11 cellular contexts compared by ENCODE assay signal in the genomic region with DNA sequence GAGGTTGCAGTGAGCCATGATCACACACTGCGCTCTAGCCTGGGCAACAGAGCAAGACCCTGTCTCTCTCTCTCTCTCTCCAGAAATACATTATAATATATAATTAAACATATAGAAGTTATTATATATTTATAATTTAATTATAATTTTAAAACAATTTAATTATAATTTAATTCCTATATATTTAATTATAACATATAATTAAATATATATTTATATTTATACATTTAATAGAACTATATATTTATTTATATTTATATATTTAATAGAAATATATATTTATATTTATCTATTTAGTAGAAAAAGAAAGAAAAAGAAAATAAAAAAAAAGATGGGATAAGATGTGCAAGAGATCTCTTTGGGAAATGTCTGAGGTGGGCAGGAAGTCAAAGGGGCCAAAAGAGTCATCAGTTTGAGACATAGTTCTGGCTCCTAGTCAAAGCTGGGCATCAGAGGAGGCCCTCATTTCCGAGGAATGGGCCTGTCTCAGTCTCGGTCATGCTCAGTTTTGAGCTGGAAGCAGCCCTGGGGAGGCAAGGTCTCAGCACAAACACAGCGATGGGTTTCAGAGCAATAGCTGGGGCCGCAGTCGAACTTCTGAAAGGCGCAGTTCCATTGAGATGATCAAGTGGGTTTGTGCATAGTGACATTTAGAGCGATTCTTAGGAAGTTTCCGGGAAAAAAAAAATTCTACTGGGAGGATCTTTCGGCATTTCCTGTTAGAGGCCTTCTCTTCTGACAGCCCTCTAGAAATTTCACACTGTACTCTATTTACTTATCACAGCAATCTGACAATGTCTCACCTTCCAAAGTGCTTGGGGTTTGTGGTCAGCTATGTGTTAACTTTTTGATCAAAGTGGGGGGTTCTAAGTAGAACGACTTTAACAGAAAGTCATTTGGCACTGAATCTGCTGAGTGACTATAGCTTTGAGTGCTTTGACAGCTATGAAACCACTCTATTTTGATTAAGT. TPM values are rescaled to one million over a fixed set of nuclear protein-coding genes. Genes with fewer than 3 reads are reported as not detected.
DNase-seq lines count a peak whose midpoint lies in the region; ATAC-seq and TF ChIP-seq lines count a peak whose summit lies in the region.
"Had no signal": no experiment of that assay in that cellular context is flagged by ENCODE, and none has a peak within 500 bp of the region (broad histone marks: within the 10 kb centered on the region; RNA-seq: fewer than 3 reads in every experiment).

No MANE protein-coding gene starts in this region.

- no peaks in the 10 kb centered on the region for H3F3A ChIP-seq in SK-N-SH (replicated peaks; ENCODE audit: insufficient read depth)

- no peaks in the 10 kb centered on the region for H4K20me1 ChIP-seq in SK-N-SH (ENCODE audit: insufficient read depth)

- H3K4me3 ChIP-seq in SJCRH30 (no peak overlapping the region), SK-N-SH (ENCODE audit: low read depth in 2 of 2, low read length in 1 of 2) (no peak overlapping the region)

- H3K4me3 Mint-ChIP-seq in WTC11, result no peak overlapping the region
- peak overlapping the region; percentile 54 for H3K4me3 Mint-ChIP-seq in activated naive CD8-positive, alpha-beta T cell treated with anti-CD3 and anti-CD28 coated beads, Interleukin-2, amount 50 U/mL, for 24 hours

- H2AFZ ChIP-seq in SK-N-SH (ENCODE audit: low read depth), result no peak overlapping the region

- 21% methylated on average over 11 of the region's 11 CpGs for WGBS in SK-N-SH (ENCODE audit: low lambda C conversion rate)

- peaks cover 14% of the 10 kb centered on the region; the same call in 1 of the 2 replicates for H3K27me3 Mint-ChIP-seq in WTC11 (ENCODE audit: low read depth)
- H3K27me3 Mint-ChIP-seq in activated naive CD8-positive, alpha-beta T cell treated with anti-CD3 and anti-CD28 coated beads, Interleukin-2, amount 50 U/mL, for 24 hours, result no peaks in the 10 kb centered on the region

- DNase-seq in activated gamma-delta T cell treated with Interleukin-2 at 50 U/mL for 16 hours (peak; percentile 52), activated gamma-delta T cell (lab: John Stamatoyannopoulos, UW) (no peak), WTC11 (ENCODE audit: low spot score) (no peak), SJCRH30 (no peak), SK-N-SH (no peak), HUDEP-2 (lab: John Stamatoyannopoulos, UW; ENCODE audit: unreplicated experiment in 76 of 76) (no peak)
- DNase-seq in activated naive CD8-positive, alpha-beta T cell treated with anti-CD3 and anti-CD28 coated beads, Interleukin-2, amount 50 U/mL, for 24 hours, result peak; percentile 48
- peak; percentile 34 to 54 for DNase-seq in stimulated activated CD8-positive, alpha-beta memory T cell treated with anti-CD3 and anti-CD28 coated beads, Interleukin-7, amount 100 ng/mL, for 4 hours (ENCODE audit: low read depth in 2 of 2)
- DNase-seq: mammary epithelial cell, NCI-H1694 had no signal

- H3K4me1 Mint-ChIP-seq in WTC11, result peaks cover 18% of the 10 kb centered on the region
- H3K4me1 Mint-ChIP-seq in activated naive CD8-positive, alpha-beta T cell treated with anti-CD3 and anti-CD28 coated beads, Interleukin-2, amount 50 U/mL, for 24 hours, result peaks cover 36% of the 10 kb centered on the region

- no peak overlapping the region for H3K4me2 ChIP-seq in SK-N-SH

- no peak overlapping the region for H3K9ac ChIP-seq in SK-N-SH

- no peaks in the 10 kb centered on the region for H3K9me3 Mint-ChIP-seq in WTC11
- H3K9me3 Mint-ChIP-seq in activated naive CD8-positive, alpha-beta T cell treated with anti-CD3 and anti-CD28 coated beads, Interleukin-2, amount 50 U/mL, for 24 hours, result no peaks in the 10 kb centered on the region

- TF ChIP-seq RAD21 in SK-N-SH (IDR thresholded peaks at IDR 0.05; ENCODE audit: low read length), result no peak

- no peaks in the 10 kb centered on the region for H3K9me2 ChIP-seq in SK-N-SH

- no peak for ATAC-seq in WTC11
- ATAC-seq in activated naive CD8-positive, alpha-beta T cell treated with anti-CD3 and anti-CD28 coated beads, Interleukin-2, amount 50 U/mL, for 24 hours, result peak; percentile 87

- no peaks in the 10 kb centered on the region for H3K36me3 Mint-ChIP-seq in WTC11
- H3K36me3 Mint-ChIP-seq in activated naive CD8-positive, alpha-beta T cell treated with anti-CD3 and anti-CD28 coated beads, Interleukin-2, amount 50 U/mL, for 24 hours (ENCODE audit: low read depth), result no peaks in the 10 kb centered on the region

- H3K27ac Mint-ChIP-seq in WTC11, result no peak overlapping the region
- no peak overlapping the region for H3K27ac Mint-ChIP-seq in activated naive CD8-positive, alpha-beta T cell treated with anti-CD3 and anti-CD28 coated beads, Interleukin-2, amount 50 U/mL, for 24 hours

- no peak for TF ChIP-seq EP300 in SK-N-SH (IDR thresholded peaks at IDR 0.05; ENCODE audit: borderline replicate concordance in 1 of 2, low read depth in 1 of 2, low read length in 1 of 2)

- H3K9me3 ChIP-seq in SJCRH30 (replicated peaks) (no peaks in the 10 kb centered on the region), SK-N-SH (no peaks in the 10 kb centered on the region)

- H3K27ac ChIP-seq in SJCRH30 (no peak overlapping the region), SK-N-SH (ENCODE audit: low read depth in 2 of 2, low read length in 1 of 2) (no peak overlapping the region)

- no peaks in the 10 kb centered on the region for H3K79me2 ChIP-seq in SK-N-SH (ENCODE audit: insufficient read depth)

- H3K36me3 ChIP-seq in SJCRH30 (no peaks in the 10 kb centered on the region), SK-N-SH (replicated peaks in 1 of 2; ENCODE audit: control insufficient read depth in 1 of 2, insufficient read depth in 2 of 2, low read length in 1 of 2) (no peaks in the 10 kb centered on the region)

- TF ChIP-seq CTCF in WTC11 (IDR thresholded peaks at IDR 0.05), result no peak
- no peak for TF ChIP-seq CTCF in SK-N-SH (IDR thresholded peaks at IDR 0.05)

- POLR2A ChIA-PET in WTC11 (lab: Charles Lee) (no interaction called here), SK-N-SH (lab: Yijun Ruan, JAX) (no interaction called here)

- H3K4me1 ChIP-seq in SJCRH30 (no peaks in the 10 kb centered on the region), SK-N-SH (ENCODE audit: control insufficient read depth in 1 of 2, insufficient read depth in 2 of 2, low read depth in 1 of 2, low read length in 1 of 2) (no peaks in the 10 kb centered on the region)

- CTCF ChIA-PET in WTC11 (lab: Charles Lee) (interaction anchor here (1.3 kb wide), 1 partner anchor 114 kb away, joined by 3 read pairs; no protein-coding TSS in a partner anchor), SK-N-SH (lab: Yijun Ruan, JAX) (interaction anchor here (0.8 to 1.9 kb wide), 5 partner anchors 13 to 440 kb away, joined by 3 to 6 read pairs (median 5); no protein-coding TSS in a partner anchor)

- H3K27me3 ChIP-seq in SJCRH30 (no peaks in the 10 kb centered on the region; the same call in 1 of the 2 replicates), SK-N-SH (ENCODE audit: insufficient read depth) (no peaks in the 10 kb centered on the region)

TF ChIP-seq in WTC11, 78 proteins besides CTCF, POLR2A, EP300 and RAD21:
- no peak for TF ChIP-seq SMAD3 (CRISPR knock-in tag; IDR thresholded peaks at IDR 0.05; ENCODE audit: borderline replicate concordance)
- TF ChIP-seq HMGA2 (CRISPR knock-in tag; IDR thresholded peaks at IDR 0.05), result peak; percentile 98; the same call in 1 of the 2 replicates
- no peak for TF ChIP-seq GTF2I (CRISPR knock-in tag; conservative IDR thresholded peaks at IDR 0.05)
TF ChIP-seq in WTC11: peak in this region for 1.

TF ChIP-seq in SK-N-SH, 30 proteins besides CTCF, POLR2A, EP300 and RAD21 (continues in another document):
- TF ChIP-seq RFX5 (IDR thresholded peaks at IDR 0.05; ENCODE audit: low read length) (no peak), FOSL2 (IDR thresholded peaks at IDR 0.05; ENCODE audit: borderline replicate concordance, low read depth) (no peak), JUND (IDR thresholded peaks at IDR 0.05) (no peak), USF1 (IDR thresholded peaks at IDR 0.05; ENCODE audit: borderline replicate concordance, low read depth) (no peak), SIN3A (IDR thresholded peaks at IDR 0.05; ENCODE audit: borderline replicate concordance, low read depth, low read length) (no peak), YY1 (IDR thresholded peaks at IDR 0.05; ENCODE audit: low read depth) (no peak), RCOR1 (IDR thresholded peaks at IDR 0.05; ENCODE audit: low read length) (no peak), NRF1 (IDR thresholded peaks at IDR 0.05; ENCODE audit: low read depth, low read length) (no peak), GABPA (IDR thresholded peaks at IDR 0.05; ENCODE audit: low read depth) (no peak)
- TF ChIP-seq, protein P1, sequence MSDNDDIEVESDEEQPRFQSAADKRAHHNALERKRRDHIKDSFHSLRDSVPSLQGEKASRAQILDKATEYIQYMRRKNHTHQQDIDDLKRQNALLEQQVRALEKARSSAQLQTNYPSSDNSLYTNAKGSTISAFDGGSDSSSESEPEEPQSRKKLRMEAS (IDR thresholded peaks at IDR 0.05; ENCODE audit: low read depth), result no peak

RNA-seq across cellular contexts. Expression of gene GZMB, which starts 58.7 kb away (rescaled TPM):
- 0.68 to 1.4 TPM (median 0.82 TPM) in 3 replicates for total RNA-seq in WTC11 (2021)
- not detected in 2 replicates for total RNA-seq in SJCRH30 (2014; rRNA removed; shearing (Covaris generic))
- polyA plus RNA-seq in SK-N-SH (2012; rRNA removed), result not detected in 2 replicates
- polyA plus RNA-seq in SK-N-SH (2012; cell fraction: cytosol; rRNA removed), result not detected in 2 replicates
- not detected in 2 replicates for polyA plus RNA-seq in SK-N-SH (2012; cell fraction: nucleus; rRNA removed)
- total RNA-seq: mammary epithelial cell, renal cortical epithelial cell had no signal
- polyA plus RNA-seq: mammary epithelial cell had no signal

Comparison
In these comparisons a context has a peak if more than half of its experiments do, and no peak if none do; other contexts are left out.
1. DNase-seq: peak in activated gamma-delta T cell treated with Interleukin-2 at 50 U/mL for 16 hours (single experiment), activated naive CD8-positive, alpha-beta T cell treated with anti-CD3 and anti-CD28 coated beads, Interleukin-2, amount 50 U/mL, for 24 hours (single experiment) and stimulated activated CD8-positive, alpha-beta memory T cell treated with anti-CD3 and anti-CD28 coated beads, Interleukin-7, amount 100 ng/mL, for 4 hours (2 of 2); none in activated gamma-delta T cell (single experiment), WTC11 (single experiment), SJCRH30 (0 of 2), SK-N-SH (single experiment) and HUDEP-2 (0 of 76).